Comparison of ENCODE assay signal across 1 cellular context in the genomic region with DNA sequence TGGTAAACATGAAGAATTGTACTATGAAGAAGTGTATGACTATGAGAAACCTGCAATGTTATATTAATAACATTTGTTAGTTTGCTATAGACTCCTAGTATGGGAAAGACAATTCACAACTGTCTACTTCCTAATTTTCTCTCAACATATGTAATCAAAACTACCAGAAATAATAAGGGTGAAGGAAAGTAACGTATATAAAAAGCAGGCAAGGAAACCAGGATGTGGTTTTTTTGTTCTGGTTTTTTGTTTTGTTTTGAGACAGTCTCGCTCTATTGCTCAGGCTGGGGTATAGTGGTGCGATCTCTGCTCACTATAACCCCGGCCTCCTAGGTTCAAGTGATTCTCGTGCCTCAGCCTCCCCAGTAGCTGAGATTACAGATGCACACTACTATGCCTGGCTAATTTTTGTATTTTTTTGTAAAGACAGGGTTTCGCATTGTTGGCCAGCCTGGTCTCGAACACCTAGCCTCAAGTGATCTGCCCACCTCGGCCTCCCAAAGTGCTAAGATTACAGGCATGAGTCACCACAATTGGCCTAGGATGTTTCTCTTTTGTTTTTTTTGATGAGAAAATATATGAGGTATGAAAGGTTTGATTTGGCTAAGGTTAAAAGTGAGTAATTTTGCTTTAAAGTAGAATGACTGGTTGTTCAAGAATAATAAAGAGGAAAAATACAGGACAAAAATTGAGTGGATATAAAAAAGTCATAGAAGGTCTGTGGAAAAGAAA.
TF ChIP-seq lines count a peak whose summit lies in the region.

No MANE protein-coding gene starts in this region.

TF ChIP-seq in GM12878, 131 proteins besides CTCF, POLR2A, EP300 and RAD21 (continued from another document):
- TF ChIP-seq CBFB (IDR thresholded peaks at IDR 0.05; ENCODE audit: low read depth) (no peak), RB1 (IDR thresholded peaks at IDR 0.05; ENCODE audit: borderline replicate concordance) (no peak), ETV6 (conservative IDR thresholded peaks at IDR 0.05 in 1 of 2, IDR thresholded peaks at IDR 0.05 in 1 of 2; ENCODE audit: borderline replicate concordance in 1 of 2, low read depth in 1 of 2) (peak in 1 of 2 experiments; percentile 14; a peak in 1 of 4 replicates), YY1 (IDR thresholded peaks at IDR 0.05; ENCODE audit: low read depth, low read length) (no peak), GATAD2B (conservative IDR thresholded peaks at IDR 0.05; ENCODE audit: low read depth) (no peak), JUNB (IDR thresholded peaks at IDR 0.05) (peak; percentile 19; the same call in 1 of the 2 replicates), CBX3 (IDR thresholded peaks at IDR 0.05; ENCODE audit: borderline replicate concordance, low read depth) (no peak), FOXM1 (IDR thresholded peaks at IDR 0.05; ENCODE audit: low read depth, low read length) (no peak), RUNX3 (IDR thresholded peaks at IDR 0.05; ENCODE audit: low read length) (peak; percentile 58), RELA (IDR thresholded peaks at IDR 0.05; ENCODE audit: borderline replicate concordance, partially characterized antibody) (no peak), ZBTB40 (IDR thresholded peaks at IDR 0.05; ENCODE audit: borderline replicate concordance) (no peak)
- TF ChIP-seq, protein P1, sequence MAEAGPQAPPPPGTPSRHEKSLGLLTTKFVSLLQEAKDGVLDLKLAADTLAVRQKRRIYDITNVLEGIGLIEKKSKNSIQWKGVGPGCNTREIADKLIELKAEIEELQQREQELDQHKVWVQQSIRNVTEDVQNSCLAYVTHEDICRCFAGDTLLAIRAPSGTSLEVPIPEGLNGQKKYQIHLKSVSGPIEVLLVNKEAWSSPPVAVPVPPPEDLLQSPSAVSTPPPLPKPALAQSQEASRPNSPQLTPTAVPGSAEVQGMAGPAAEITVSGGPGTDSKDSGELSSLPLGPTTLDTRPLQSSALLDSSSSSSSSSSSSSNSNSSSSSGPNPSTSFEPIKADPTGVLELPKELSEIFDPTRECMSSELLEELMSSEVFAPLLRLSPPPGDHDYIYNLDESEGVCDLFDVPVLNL (IDR thresholded peaks at IDR 0.05; ENCODE audit: low read depth, low read length): no peak
